8 cellular contexts compared by ENCODE assay signal in the genomic region with DNA sequence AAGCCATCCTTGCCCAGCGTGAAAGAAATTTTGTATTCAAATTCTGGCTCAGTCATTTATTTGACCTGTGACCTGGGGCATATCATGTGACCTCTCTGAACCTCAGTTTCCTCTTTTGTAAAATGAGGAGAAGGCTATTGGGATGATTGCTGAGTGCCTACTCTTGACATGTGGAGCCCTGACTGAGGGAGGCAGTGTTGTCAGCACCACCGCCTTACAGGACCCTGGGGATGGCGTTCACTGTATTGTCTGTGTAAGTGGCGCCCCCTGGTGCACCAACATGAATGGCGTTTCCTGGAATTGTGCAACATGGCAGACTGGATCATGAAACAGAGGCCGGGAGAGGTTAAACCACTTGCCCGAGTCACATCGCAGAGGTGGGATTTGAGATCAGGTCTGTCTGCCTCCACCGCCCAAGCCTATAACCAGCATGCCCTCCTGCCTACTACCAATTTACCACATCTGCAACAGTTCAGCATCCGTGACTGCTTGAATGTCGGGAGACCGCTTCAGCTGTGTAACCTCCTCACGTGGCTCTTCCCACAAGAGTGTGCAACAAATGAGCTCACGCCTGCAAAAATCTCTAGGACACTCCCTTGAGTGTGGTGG. TPM values are rescaled to one million over a fixed set of nuclear protein-coding genes. Genes with fewer than 3 reads are reported as not detected.
DNase-seq lines count a peak whose midpoint lies in the region; TF ChIP-seq lines count a peak whose summit lies in the region.

No MANE protein-coding gene starts in this region.

- peak overlapping the region; percentile 37 for H3K4me2 ChIP-seq in Karpas-422 (ENCODE audit: low read depth, low read length, poor library complexity, severe bottlenecking)

- H3K36me3 ChIP-seq in Karpas-422 (ENCODE audit: insufficient read depth, low read length), result no peaks in the 10 kb centered on the region

- peak overlapping the region; percentile 46 for H3K4me3 Mint-ChIP-seq in activated T-cell treated with anti-CD3 and anti-CD28 coated beads, Interleukin-2, amount 50 U/mL, for 24 hours
- no peak overlapping the region for H3K4me3 Mint-ChIP-seq in neural crest cell
- peak overlapping the region; percentile 21 for H3K4me3 Mint-ChIP-seq in stimulated activated naive CD8-positive, alpha-beta T cell treated with anti-CD3 and anti-CD28 coated beads, Interleukin-15, Interleukin-2, amounts not matched to agents 100 ng/mL and 50 ng/mL, for 24 hours

- H3K27me3 ChIP-seq in Karpas-422 (ENCODE audit: low read length), result no peaks in the 10 kb centered on the region

- TF ChIP-seq CTCF in AG09319 (IDR thresholded peaks at IDR 0.05; ENCODE audit: low read depth, low read length) (peak; percentile 72), fibroblast of mammary gland (conservative IDR thresholded peaks at IDR 0.05; ENCODE audit: control insufficient read depth, insufficient read depth, low read depth, low read length) (peak; percentile 87), neural crest cell (conservative IDR thresholded peaks at IDR 0.05) (peak; percentile 81)

- DNase-seq in AG09319 (ENCODE audit: extremely low read depth, low read depth) (peak; percentile 34), GM19240 (ENCODE audit: insufficient read length, low spot score) (peak; percentile 72), Karpas-422 (peak; percentile 94), fibroblast of mammary gland (ENCODE audit: low read depth) (peak; percentile 85), neural crest cell (ENCODE audit: low read depth, low spot score) (peak; percentile 87)
- DNase-seq in activated T-cell treated with anti-CD3 and anti-CD28 coated beads, Interleukin-2, amount 50 U/mL, for 24 hours, result peak; percentile 93

- H2AFZ ChIP-seq in Karpas-422 (ENCODE audit: low read length), result peak overlapping the region; percentile 79; the same call in 1 of the 2 replicates

- H3K27ac ChIP-seq in Karpas-422 (ENCODE audit: low read length), result no peak overlapping the region

- H3K4me1 Mint-ChIP-seq in activated T-cell treated with anti-CD3 and anti-CD28 coated beads, Interleukin-2, amount 50 U/mL, for 24 hours (ENCODE audit: low read depth), result peaks cover 11% of the 10 kb centered on the region
- peaks cover 13% of the 10 kb centered on the region for H3K4me1 Mint-ChIP-seq in neural crest cell
- peaks cover 8% of the 10 kb centered on the region for H3K4me1 Mint-ChIP-seq in stimulated activated naive CD8-positive, alpha-beta T cell treated with anti-CD3 and anti-CD28 coated beads, Interleukin-15, Interleukin-2, amounts not matched to agents 100 ng/mL and 50 ng/mL, for 24 hours (ENCODE audit: low read depth)

- H3K9me2 ChIP-seq in Karpas-422 (replicated peaks; ENCODE audit: insufficient read depth, low read length), result no peaks in the 10 kb centered on the region

- H3K9me3 ChIP-seq in Karpas-422 (ENCODE audit: low read length), result no peaks in the 10 kb centered on the region

- no peaks in the 10 kb centered on the region for H4K20me1 ChIP-seq in Karpas-422 (ENCODE audit: insufficient read depth, low read depth, low read length)

- peaks cover 8% of the 10 kb centered on the region for H3K27me3 Mint-ChIP-seq in activated T-cell treated with anti-CD3 and anti-CD28 coated beads, Interleukin-2, amount 50 U/mL, for 24 hours
- peaks cover 6% of the 10 kb centered on the region for H3K27me3 Mint-ChIP-seq in neural crest cell (ENCODE audit: low read depth)
- no peaks in the 10 kb centered on the region for H3K27me3 Mint-ChIP-seq in stimulated activated naive CD8-positive, alpha-beta T cell treated with anti-CD3 and anti-CD28 coated beads, Interleukin-15, Interleukin-2, amounts not matched to agents 100 ng/mL and 50 ng/mL, for 24 hours

- H3K36me3 Mint-ChIP-seq in activated T-cell treated with anti-CD3 and anti-CD28 coated beads, Interleukin-2, amount 50 U/mL, for 24 hours (ENCODE audit: low read depth), result no peaks in the 10 kb centered on the region
- no peaks in the 10 kb centered on the region for H3K36me3 Mint-ChIP-seq in neural crest cell (ENCODE audit: low read depth)
- no peaks in the 10 kb centered on the region for H3K36me3 Mint-ChIP-seq in stimulated activated naive CD8-positive, alpha-beta T cell treated with anti-CD3 and anti-CD28 coated beads, Interleukin-15, Interleukin-2, amounts not matched to agents 100 ng/mL and 50 ng/mL, for 24 hours (ENCODE audit: low read depth)

- peak overlapping the region; percentile 32; the same call in 1 of the 2 replicates for H3K4me3 ChIP-seq in Karpas-422 (ENCODE audit: low read length)
- H3K4me3 ChIP-seq in fibroblast of mammary gland (ENCODE audit: control insufficient read depth, low read depth, low read length), result peak overlapping the region; percentile 24

- no peak overlapping the region for H3K9ac ChIP-seq in Karpas-422 (ENCODE audit: low read length)

- H3K4me1 ChIP-seq in Karpas-422 (ENCODE audit: low read length), result peaks cover 16% of the 10 kb centered on the region

- peak overlapping the region; percentile 73 for H3K27ac Mint-ChIP-seq in activated T-cell treated with anti-CD3 and anti-CD28 coated beads, Interleukin-2, amount 50 U/mL, for 24 hours
- H3K27ac Mint-ChIP-seq in neural crest cell (ENCODE audit: unreplicated experiment), result no peak overlapping the region
- H3K27ac Mint-ChIP-seq in stimulated activated naive CD8-positive, alpha-beta T cell treated with anti-CD3 and anti-CD28 coated beads, Interleukin-15, Interleukin-2, amounts not matched to agents 100 ng/mL and 50 ng/mL, for 24 hours, result peak overlapping the region; percentile 38

- no peaks in the 10 kb centered on the region for H3K79me2 ChIP-seq in Karpas-422 (ENCODE audit: low read length)

- H3K9me3 Mint-ChIP-seq in activated T-cell treated with anti-CD3 and anti-CD28 coated beads, Interleukin-2, amount 50 U/mL, for 24 hours, result no peaks in the 10 kb centered on the region
- no peaks in the 10 kb centered on the region for H3K9me3 Mint-ChIP-seq in neural crest cell
- no peaks in the 10 kb centered on the region for H3K9me3 Mint-ChIP-seq in stimulated activated naive CD8-positive, alpha-beta T cell treated with anti-CD3 and anti-CD28 coated beads, Interleukin-15, Interleukin-2, amounts not matched to agents 100 ng/mL and 50 ng/mL, for 24 hours

TF ChIP-seq in PFSK-1, 5 proteins besides CTCF, POLR2A, EP300 and RAD21:
- TF ChIP-seq POLR2AphosphoS5 (IDR thresholded peaks at IDR 0.05; ENCODE audit: low read depth, low read length), result no peak
- TF ChIP-seq FOXP2 (optimal IDR thresholded peaks at IDR 0.05; ENCODE audit: borderline replicate concordance, extremely low read depth, extremely low read length, insufficient read depth), result peak; percentile 54

RNA-seq across cellular contexts. Expression of a gene that starts 20.1 kb away (rescaled TPM):
- not detected in 2 replicates for total RNA-seq in Karpas-422 (2014; rRNA removed; shearing (Covaris generic); ENCODE audit: low replicate concordance)
- polyA plus RNA-seq in PFSK-1 (2012; ENCODE audit: insufficient read length, low read depth), result 0.36 TPM
- total RNA-seq in neural crest cell, result not detected in 2 replicates

Comparison
In these comparisons a context has a peak if more than half of its experiments do, and no peak if none do; other contexts are left out.
1. DNase-seq: peak in every context shown above with its lines; median percentile 94 in Karpas-422; 93 in activated T-cell treated with anti-CD3 and anti-CD28 coated beads, Interleukin-2, amount 50 U/mL, for 24 hours; 87 in neural crest cell; 85 in fibroblast of mammary gland; 72 in GM19240; 34 in AG09319.